ENCODE assay signal across 1 cellular context in the genomic region with DNA sequence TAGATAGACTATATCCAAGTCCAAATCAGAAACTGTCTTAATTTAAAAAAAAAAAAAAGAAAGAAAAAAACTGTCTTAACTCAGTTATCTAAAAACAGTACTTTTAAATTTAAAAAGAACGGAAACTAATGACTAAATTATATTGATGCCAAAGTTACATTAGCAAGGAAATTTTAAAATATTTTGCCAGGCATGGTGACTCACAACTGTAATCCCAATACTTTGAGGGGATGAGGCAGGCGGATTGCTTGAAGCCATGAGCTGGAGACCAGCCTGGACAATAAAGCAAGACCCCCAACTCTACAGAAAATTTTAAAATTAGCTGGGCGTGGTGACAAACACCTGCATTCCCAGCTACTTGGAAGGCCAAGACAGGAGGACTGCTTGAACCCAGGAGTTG.
TF ChIP-seq lines count a peak whose summit lies in the region.

No MANE protein-coding gene starts in this region.

TF ChIP-seq in GM12878, 131 proteins besides CTCF, POLR2A, EP300 and RAD21 (continued from another document):
- no peak for TF ChIP-seq E2F8 (IDR thresholded peaks at IDR 0.05; ENCODE audit: low read depth, partially characterized antibody)
- no peak for TF ChIP-seq E2F4 (IDR thresholded peaks at IDR 0.05; ENCODE audit: low read depth, low read length)
- no peak for TF ChIP-seq NBN (IDR thresholded peaks at IDR 0.05)
- no peak for TF ChIP-seq ATF7 (IDR thresholded peaks at IDR 0.05; ENCODE audit: low read depth)
- TF ChIP-seq BMI1 (IDR thresholded peaks at IDR 0.05; ENCODE audit: borderline replicate concordance), result no peak
